8 cellular contexts compared by ENCODE assay signal in the genomic region with DNA sequence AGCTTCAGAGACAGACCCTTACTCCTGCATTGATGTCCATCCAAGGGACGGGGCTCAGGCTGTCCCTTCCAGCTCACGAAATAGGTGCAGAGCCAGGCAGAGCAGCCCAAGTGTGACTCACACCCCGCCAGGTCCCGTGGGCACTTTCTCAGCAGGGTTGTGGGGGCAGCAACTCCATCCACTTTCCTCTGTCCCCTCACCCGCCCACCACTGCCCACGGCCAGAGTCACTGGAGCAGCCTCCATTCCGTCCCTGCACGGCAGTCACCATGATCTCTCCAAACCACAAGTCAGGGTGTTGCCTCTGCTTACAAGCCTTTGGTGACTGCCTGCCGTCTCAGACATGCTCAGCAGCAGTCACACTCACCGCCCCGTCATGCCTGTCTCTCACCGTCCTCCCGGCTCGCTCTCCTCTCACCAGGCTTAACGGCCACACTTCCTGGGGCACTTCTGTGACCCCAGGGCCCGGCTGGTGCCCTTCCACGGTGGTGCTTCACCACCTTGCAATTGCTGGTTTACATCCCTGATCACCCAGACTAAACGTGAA.
A peak's percentile ranks its signal among the peaks of the same experiment; 100 is the strongest.
DNase-seq lines count a peak whose midpoint lies in the region; ATAC-seq and TF ChIP-seq lines count a peak whose summit lies in the region.

No MANE protein-coding gene starts in this region.

- H3K27me3 ChIP-seq in effector memory CD4-positive, alpha-beta T cell (replicated peaks; ENCODE audit: control insufficient read depth, insufficient read depth, low read length, poor library complexity, severe bottlenecking), result no peaks in the 10 kb centered on the region
- H3K27me3 ChIP-seq in WERI-Rb-1 (ENCODE audit: insufficient read depth, low read depth, severe bottlenecking), result no peaks in the 10 kb centered on the region

- TF ChIP-seq CTCF in WERI-Rb-1 (IDR thresholded peaks at IDR 0.05; ENCODE audit: low read depth, low read length), result no peak

- H3K4me1 ChIP-seq in effector memory CD4-positive, alpha-beta T cell (ENCODE audit: control insufficient read depth, insufficient read depth, low read length, poor library complexity, severe bottlenecking), result peaks cover 16% of the 10 kb centered on the region

- H3K4me3 ChIP-seq in effector memory CD4-positive, alpha-beta T cell (ENCODE audit: insufficient read depth, low read depth, low read length, poor library complexity, severe bottlenecking), result peak overlapping the region; percentile 38
- H3K4me3 ChIP-seq in skin epidermis (no peak overlapping the region), WERI-Rb-1 (ENCODE audit: low read depth, low read length) (no peak overlapping the region)

- ATAC-seq in HG03457 (IDR thresholded peaks at IDR 0.05; ENCODE audit: unreplicated experiment) (no peak), HG03571 (IDR thresholded peaks at IDR 0.05; ENCODE audit: unreplicated experiment) (no peak)

- no peaks in the 10 kb centered on the region for H3K9me3 ChIP-seq in effector memory CD4-positive, alpha-beta T cell (ENCODE audit: control insufficient read depth, low read length)
- no peaks in the 10 kb centered on the region for H3K9me3 ChIP-seq in WERI-Rb-1 (ENCODE audit: severe bottlenecking)

- H3K27ac ChIP-seq in effector memory CD4-positive, alpha-beta T cell (ENCODE audit: insufficient read depth, low read length, poor library complexity, severe bottlenecking), result peak overlapping the region; percentile 74
- peak overlapping the region in 18 of 21 experiments; percentile 12 to 94 (median 60) for H3K27ac ChIP-seq in skin epidermis
- H3K27ac ChIP-seq in WERI-Rb-1, result no peak overlapping the region

- no peaks in the 10 kb centered on the region for H3K36me3 ChIP-seq in effector memory CD4-positive, alpha-beta T cell (ENCODE audit: control insufficient read depth, insufficient read depth, low read length)
- no peaks in the 10 kb centered on the region for H3K36me3 ChIP-seq in WERI-Rb-1

- DNase-seq in EH (ENCODE audit: low read depth) (peak; percentile 86), iPS-NIHi11 (ENCODE audit: low spot score) (no peak), WERI-Rb-1 (no peak)
- peak; percentile 47 for DNase-seq in activated CD4-positive, alpha-beta T cell treated with anti-CD3 and anti-CD28 coated beads for 1 hour
- peak in 1 of 3 donors; percentile 21 for DNase-seq in effector memory CD4-positive, alpha-beta T cell

Comparison
In these comparisons a context has a peak if more than half of its experiments do, and no peak if none do; other contexts are left out.
1. DNase-seq: peak in EH (single experiment) and activated CD4-positive, alpha-beta T cell treated with anti-CD3 and anti-CD28 coated beads for 1 hour (single experiment); none in iPS-NIHi11 (single experiment) and WERI-Rb-1 (single experiment).